1 cellular context compared by ENCODE assay signal in the genomic region with DNA sequence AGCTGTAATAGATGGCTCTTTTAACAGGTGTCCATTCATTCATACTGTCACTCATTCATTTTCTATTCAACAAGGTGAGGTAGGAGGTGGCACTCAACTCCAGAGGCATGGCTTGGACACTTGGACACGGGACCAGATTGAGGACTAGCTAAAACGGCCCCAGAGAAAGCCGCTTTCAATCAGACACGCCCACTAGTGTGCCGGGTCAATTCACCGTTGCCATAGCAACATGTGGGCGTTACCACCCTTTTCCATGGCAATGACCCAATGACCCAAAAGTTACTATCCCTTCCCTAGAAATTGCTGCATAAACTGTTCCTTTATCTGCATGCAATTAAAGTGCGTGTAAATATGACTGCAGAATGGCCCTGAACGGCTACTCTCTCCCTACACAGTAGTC.
TF ChIP-seq lines count a peak whose summit lies in the region.

No MANE protein-coding gene starts in this region.

TF ChIP-seq in K562, 482 proteins besides CTCF, POLR2A, EP300 and RAD21 (continued from another document):
- TF ChIP-seq, protein P1, sequence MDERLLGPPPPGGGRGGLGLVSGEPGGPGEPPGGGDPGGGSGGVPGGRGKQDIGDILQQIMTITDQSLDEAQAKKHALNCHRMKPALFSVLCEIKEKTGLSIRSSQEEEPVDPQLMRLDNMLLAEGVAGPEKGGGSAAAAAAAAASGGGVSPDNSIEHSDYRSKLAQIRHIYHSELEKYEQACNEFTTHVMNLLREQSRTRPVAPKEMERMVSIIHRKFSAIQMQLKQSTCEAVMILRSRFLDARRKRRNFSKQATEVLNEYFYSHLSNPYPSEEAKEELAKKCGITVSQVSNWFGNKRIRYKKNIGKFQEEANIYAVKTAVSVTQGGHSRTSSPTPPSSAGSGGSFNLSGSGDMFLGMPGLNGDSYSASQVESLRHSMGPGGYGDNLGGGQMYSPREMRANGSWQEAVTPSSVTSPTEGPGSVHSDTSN (CRISPR knock-in tag; IDR thresholded peaks at IDR 0.05; ENCODE audit: low read depth), result no peak
- TF ChIP-seq, protein P1 (tag; conservative IDR thresholded peaks at IDR 0.05; ENCODE audit: low read depth), result 0 out of 2 replicates have a peak, but pooled peaks have one; percentile 8
- TF ChIP-seq BMI1 (IDR thresholded peaks at IDR 0.05; ENCODE audit: low read length), result peak; percentile 76; the same call in 1 of the 2 replicates
- peak; percentile 42 for TF ChIP-seq CEBPG (CRISPR knock-in tag; IDR thresholded peaks at IDR 0.05)
- no peak for TF ChIP-seq CEBPG (tag; conservative IDR thresholded peaks at IDR 0.05 in 1 of 2, IDR thresholded peaks at IDR 0.05 in 1 of 2)
- TF ChIP-seq ZKSCAN3 (CRISPR knock-in tag; IDR thresholded peaks at IDR 0.05), result no peak
- 0 out of 2 replicates have a peak, but pooled peaks have one; percentile 65 for TF ChIP-seq KLF13 (tag; IDR thresholded peaks at IDR 0.05; ENCODE audit: borderline replicate concordance, low read depth)
- no peak for TF ChIP-seq NR2C1 (IDR thresholded peaks at IDR 0.05)
- TF ChIP-seq NR2C1 (tag; IDR thresholded peaks at IDR 0.05), result peak; percentile 57
- peak; percentile 58 for TF ChIP-seq EGR1 (conservative IDR thresholded peaks at IDR 0.05)
- peak; percentile 95 for TF ChIP-seq RFX1 (IDR thresholded peaks at IDR 0.05)
